In genomic region chr2:233831011-233831721, GRCh38 we compare ENCODE assay signal across 1 cellular context.
TF ChIP-seq lines count a peak whose summit lies in the region.

No MANE protein-coding gene starts in this region.

TF ChIP-seq in HEK293, 187 proteins besides CTCF, POLR2A, EP300 and RAD21 (continued from another document):
- no peak for TF ChIP-seq PRDM2 (tag by site-specific recombination; IDR thresholded peaks at IDR 0.05; ENCODE audit: borderline replicate concordance)
- no peak for TF ChIP-seq TRIM28 (IDR thresholded peaks at IDR 0.05; ENCODE audit: borderline replicate concordance, low read length)
TF ChIP-seq in HEK293: peak in this region for 2.
